In the genomic region with DNA sequence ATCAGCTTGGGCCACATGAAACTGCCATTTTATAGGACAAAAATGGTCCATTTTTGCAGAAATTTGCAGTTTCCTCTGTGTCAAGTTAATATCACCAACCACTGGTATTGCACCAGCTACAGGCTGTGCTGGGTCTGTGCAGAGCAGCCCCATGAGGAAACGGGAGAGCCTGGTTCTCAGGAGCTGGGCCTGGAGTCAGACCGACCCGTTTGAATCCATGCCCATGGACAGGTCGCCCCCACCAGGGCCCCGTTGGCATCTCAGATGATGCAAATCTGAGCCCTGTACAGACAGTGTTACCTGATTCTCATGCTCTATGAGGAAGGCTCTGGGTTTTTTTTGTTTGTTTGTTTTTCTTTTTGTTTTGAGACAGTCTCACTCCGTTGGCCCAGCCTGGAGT, we compare ENCODE assay signal across 1 cellular context.
TF ChIP-seq lines count a peak whose summit lies in the region.

No MANE protein-coding gene starts in this region.

TF ChIP-seq in H1, 55 proteins besides CTCF, POLR2A, EP300 and RAD21:
- TF ChIP-seq SP2 (IDR thresholded peaks at IDR 0.05; ENCODE audit: low read length), result no peak
- no peak for TF ChIP-seq GTF2F1 (IDR thresholded peaks at IDR 0.05; ENCODE audit: borderline replicate concordance, low read depth, low read length)
- no peak for TF ChIP-seq HDAC2 (IDR thresholded peaks at IDR 0.05; ENCODE audit: borderline replicate concordance in 1 of 2, low read depth in 2 of 2, low read length in 2 of 2)
- TF ChIP-seq SRF (IDR thresholded peaks at IDR 0.05; ENCODE audit: low read depth, low read length), result no peak
- TF ChIP-seq SUZ12 (IDR thresholded peaks at IDR 0.05; ENCODE audit: low read length), result no peak
- no peak for TF ChIP-seq ZNF274 (IDR thresholded peaks at IDR 0.05; ENCODE audit: borderline replicate concordance, extremely low read depth, low read length)
- no peak for TF ChIP-seq SAP30 (IDR thresholded peaks at IDR 0.05; ENCODE audit: insufficient read depth, insufficient replicate concordance, low read length)
- no peak for TF ChIP-seq BCL11A (IDR thresholded peaks at IDR 0.05; ENCODE audit: low read depth in 2 of 2, low read length in 2 of 2)
- no peak for TF ChIP-seq JUND (IDR thresholded peaks at IDR 0.05; ENCODE audit: low read length)
- TF ChIP-seq MAFK (IDR thresholded peaks at IDR 0.05; ENCODE audit: low read depth, low read length), result no peak
- TF ChIP-seq EZH2 (IDR thresholded peaks at IDR 0.05; ENCODE audit: low read depth, low read length, severe bottlenecking), result no peak
- TF ChIP-seq BACH1 (IDR thresholded peaks at IDR 0.05; ENCODE audit: low read length), result no peak
- TF ChIP-seq, protein P1, sequence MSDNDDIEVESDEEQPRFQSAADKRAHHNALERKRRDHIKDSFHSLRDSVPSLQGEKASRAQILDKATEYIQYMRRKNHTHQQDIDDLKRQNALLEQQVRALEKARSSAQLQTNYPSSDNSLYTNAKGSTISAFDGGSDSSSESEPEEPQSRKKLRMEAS (IDR thresholded peaks at IDR 0.05), result no peak
- no peak for TF ChIP-seq CEBPB (IDR thresholded peaks at IDR 0.05; ENCODE audit: low read depth, low read length)
- no peak for TF ChIP-seq CREB1 (IDR thresholded peaks at IDR 0.05)
- TF ChIP-seq CHD1 (IDR thresholded peaks at IDR 0.05; ENCODE audit: low read depth, low read length), result no peak
- TF ChIP-seq SP4 (IDR thresholded peaks at IDR 0.05; ENCODE audit: low read length), result no peak
- TF ChIP-seq PHF8 (conservative IDR thresholded peaks at IDR 0.05; ENCODE audit: low read depth, low read length), result no peak
